Comparison of ENCODE assay signal across 13 cellular contexts in genomic region chr15:29114277-29115092, GRCh38.
DNase-seq lines count a peak whose midpoint lies in the region; ATAC-seq and TF ChIP-seq lines count a peak whose summit lies in the region.
"Had no signal": no experiment of that assay in that cellular context is flagged by ENCODE, and none has a peak within 500 bp of the region (broad histone marks: within the 10 kb centered on the region; RNA-seq: fewer than 3 reads in every experiment).

No MANE protein-coding gene starts in this region.

- H3K4me1 Mint-ChIP-seq in GM23338 (peaks cover 16% of the 10 kb centered on the region), T-cell (peaks cover 12 to 19% (median 15%) of the 10 kb centered on the region in 3 donors), endothelial cell (ENCODE audit: unreplicated experiment) (peaks cover 11% of the 10 kb centered on the region), osteocyte (ENCODE audit: unreplicated experiment) (peaks cover 11% of the 10 kb centered on the region)

- H3K4me3 ChIP-seq in GM23338 (no peak overlapping the region), OCI-LY7 (ENCODE audit: low read depth, low read length, poor library complexity, severe bottlenecking) (no peak overlapping the region)

- H3K27ac ChIP-seq in GM23338 (ENCODE audit: low read depth) (no peak overlapping the region), OCI-LY7 (ENCODE audit: low read depth, low read length, poor library complexity, severe bottlenecking) (no peak overlapping the region)
- H3K27ac ChIP-seq: sigmoid colon, testis had no signal

- no peaks in the 10 kb centered on the region for H3K9me3 ChIP-seq in OCI-LY7 (ENCODE audit: low read length)
- H3K9me3 ChIP-seq: sigmoid colon, testis had no signal

- TF ChIP-seq CTCF in GM23338 (conservative IDR thresholded peaks at IDR 0.05; ENCODE audit: low read depth in 2 of 2), result no peak
- no peak for TF ChIP-seq CTCF in endothelial cell (IDR thresholded peaks at IDR 0.05; ENCODE audit: unreplicated experiment)
- no peak for TF ChIP-seq CTCF in osteocyte (IDR thresholded peaks at IDR 0.05)
- no peak for TF ChIP-seq CTCF in OCI-LY7 (conservative IDR thresholded peaks at IDR 0.05; ENCODE audit: low read length)

- intact Hi-C loops in OCI-LY7 (cut with micrococcal nuclease; ENCODE audit: unreplicated experiment), result no loop called here

- H3K36me3 Mint-ChIP-seq in GM23338 (ENCODE audit: low read depth) (no peaks in the 10 kb centered on the region; the same call in 2 of the 3 replicates), T-cell (peaks cover 6% of the 10 kb centered on the region), endothelial cell (ENCODE audit: low read depth, unreplicated experiment) (peaks cover 12% of the 10 kb centered on the region), osteocyte (ENCODE audit: unreplicated experiment) (no peaks in the 10 kb centered on the region)

- H3K36me3 ChIP-seq in GM23338 (ENCODE audit: insufficient read depth), result no peaks in the 10 kb centered on the region
- no peaks in the 10 kb centered on the region for H3K36me3 ChIP-seq in OCI-LY7 (ENCODE audit: insufficient read depth, low read length)
- H3K36me3 ChIP-seq: sigmoid colon had no signal

- H3K4me2 ChIP-seq in GM23338, result no peak overlapping the region
- H3K4me2 ChIP-seq in OCI-LY7 (ENCODE audit: low read length), result no peak overlapping the region

- DNase-seq in GM23338 (ENCODE audit: low spot score) (no peak), T-cell (no peak), endothelial cell (ENCODE audit: low spot score) (no peak), osteocyte (ENCODE audit: extremely low spot score, unreplicated experiment) (no peak), OCI-LY7 (ENCODE audit: low spot score) (no peak), NCI-H510A treated with DMSO at 0.1 percent for 48 hours (lab: John Stamatoyannopoulos, UW) (no peak)
- DNase-seq: COR-L47, NCI-H1092, NCI-H345, sigmoid colon had no signal

- no peak for ATAC-seq in GM23338
- ATAC-seq in T-cell (replicated peaks in 1 of 4), result peak in 3 of 4 experiments; percentile 14 to 29 (median 26)
- no peak for ATAC-seq in GM21825 (IDR thresholded peaks at IDR 0.05; ENCODE audit: unreplicated experiment)
- ATAC-seq: Panc1 had no signal

- CTCF ChIA-PET in T-cell (lab: Charles Lee) (interaction anchor here in 1 of 2 donors (0.6 kb wide), 1 partner anchor 214 kb away, joined by 3 read pairs; no protein-coding TSS in a partner anchor), OCI-LY7 (lab: Charles Lee; ENCODE audit: unreplicated experiment) (no interaction called here)

- no TSS peak for BruUV-seq in OCI-LY7 (replicated peaks; lab: Mats Ljungman, UMichigan)

- H3K27ac Mint-ChIP-seq in GM23338 (no peak overlapping the region), T-cell (peak overlapping the region; percentile 6 to 52), endothelial cell (ENCODE audit: unreplicated experiment) (peak overlapping the region; percentile 87), osteocyte (ENCODE audit: unreplicated experiment) (no peak overlapping the region)

- H3F3A ChIP-seq in GM23338 (replicated peaks; ENCODE audit: low read depth), result no peaks in the 10 kb centered on the region

- H3K4me3 Mint-ChIP-seq in GM23338 (peak overlapping the region; percentile 37), T-cell (peak overlapping the region in 2 of 3 donors; percentile 19 to 76), endothelial cell (ENCODE audit: unreplicated experiment) (peak overlapping the region; percentile 66), osteocyte (ENCODE audit: unreplicated experiment) (peak overlapping the region; percentile 23)

- POLR2A ChIA-PET in T-cell (lab: Charles Lee) (no interaction called here), OCI-LY7 (lab: Charles Lee) (no interaction called here)

- no peaks in the 10 kb centered on the region for H3K9me3 Mint-ChIP-seq in GM23338
- H3K9me3 Mint-ChIP-seq in T-cell, result no peaks in the 10 kb centered on the region
- no peaks in the 10 kb centered on the region for H3K9me3 Mint-ChIP-seq in endothelial cell (ENCODE audit: unreplicated experiment)
- H3K9me3 Mint-ChIP-seq in osteocyte (ENCODE audit: unreplicated experiment), result no peaks in the 10 kb centered on the region

- H2AFZ ChIP-seq in GM23338 (no peak overlapping the region), OCI-LY7 (ENCODE audit: low read length) (no peak overlapping the region)

- H3K27me3 ChIP-seq in GM23338 (ENCODE audit: insufficient read depth), result no peaks in the 10 kb centered on the region
- H3K27me3 ChIP-seq: testis had no signal

- H3K4me1 ChIP-seq in GM23338 (ENCODE audit: insufficient read depth) (peaks cover 2% of the 10 kb centered on the region; the same call in 1 of the 2 replicates), OCI-LY7 (ENCODE audit: insufficient read depth, low read length, poor library complexity, severe bottlenecking) (no peaks in the 10 kb centered on the region)

- H4K20me1 ChIP-seq in GM23338 (replicated peaks; ENCODE audit: insufficient read depth) (no peaks in the 10 kb centered on the region), OCI-LY7 (ENCODE audit: insufficient read depth, low read length) (no peaks in the 10 kb centered on the region)

- H3K79me2 ChIP-seq in GM23338 (replicated peaks; ENCODE audit: insufficient read depth) (no peaks in the 10 kb centered on the region), OCI-LY7 (ENCODE audit: insufficient read depth, low read depth, low read length) (no peaks in the 10 kb centered on the region)

- peaks cover 12% of the 10 kb centered on the region for H3K27me3 Mint-ChIP-seq in GM23338 (ENCODE audit: insufficient read depth, low read depth, poor library complexity)
- H3K27me3 Mint-ChIP-seq in T-cell, result peaks cover 0 to 5% of the 10 kb centered on the region in 2 donors
- peaks cover 22% of the 10 kb centered on the region for H3K27me3 Mint-ChIP-seq in endothelial cell (ENCODE audit: unreplicated experiment)
- no peaks in the 10 kb centered on the region for H3K27me3 Mint-ChIP-seq in osteocyte (ENCODE audit: unreplicated experiment)

- no peaks in the 10 kb centered on the region for H3K9me2 ChIP-seq in GM23338 (ENCODE audit: insufficient read depth)
- H3K9me2 ChIP-seq in OCI-LY7 (ENCODE audit: insufficient read depth, low read length), result no peaks in the 10 kb centered on the region

TF ChIP-seq in GM23338, 12 proteins besides CTCF, POLR2A, EP300 and RAD21 (continues in another document):
- TF ChIP-seq ETS1 (IDR thresholded peaks at IDR 0.05) (no peak), ZNF331 (CRISPR knock-in tag; IDR thresholded peaks at IDR 0.05; ENCODE audit: low read depth) (no peak), POLR2AphosphoS5 (IDR thresholded peaks at IDR 0.05; ENCODE audit: low read depth) (no peak), ZNF114 (CRISPR knock-in tag; IDR thresholded peaks at IDR 0.05) (no peak), REST (IDR thresholded peaks at IDR 0.05; ENCODE audit: unreplicated experiment) (no peak)

Comparison
In these comparisons a context has a peak if more than half of its experiments do, and no peak if none do; other contexts are left out.
1. ATAC-seq: peak in T-cell (3 of 4); none in GM23338 (single experiment) and GM21825 (single experiment).
2. H3K27ac Mint-ChIP-seq: peak in T-cell (2 of 2) and endothelial cell (single experiment); none in GM23338 (single experiment) and osteocyte (single experiment).
3. Peak in every context shown above with its lines, with median percentiles within 50 percentile points of each other: H3K4me3 Mint-ChIP-seq.